8 cellular contexts compared by ENCODE assay signal in genomic region chr17:42683407-42684031, GRCh38. TPM values are rescaled to one million over a fixed set of nuclear protein-coding genes. Genes with fewer than 3 reads are reported as not detected.
A peak's percentile ranks its signal among the peaks of the same experiment; 100 is the strongest.
DNase-seq lines count a peak whose midpoint lies in the region; ATAC-seq and TF ChIP-seq lines count a peak whose summit lies in the region.

No MANE protein-coding gene starts in this region.

- no peak for TF ChIP-seq EP300 in esophagus muscularis mucosa (IDR thresholded peaks at IDR 0.05)

- peak overlapping the region; percentile 75 to 89 (median 82) for H3K4me3 Mint-ChIP-seq in CD4-positive, alpha-beta memory T cell
- H3K4me3 Mint-ChIP-seq in neural progenitor cell, result peak overlapping the region; percentile 90

- H2AFZ ChIP-seq in neural progenitor cell (replicated peaks), result peak overlapping the region; percentile 75

- no peaks in the 10 kb centered on the region for H3K36me3 ChIP-seq in CD4-positive, alpha-beta memory T cell (ENCODE audit: insufficient read depth, low read length)
- H3K36me3 ChIP-seq in esophagus muscularis mucosa, result peaks cover 3 to 41% (median 20%) of the 10 kb centered on the region in 4 donors
- H3K36me3 ChIP-seq in neural progenitor cell, result no peaks in the 10 kb centered on the region

- H3K36me3 Mint-ChIP-seq in CD4-positive, alpha-beta memory T cell, result peaks cover 0 to 2% of the 10 kb centered on the region in 2 donors
- H3K36me3 Mint-ChIP-seq in neural progenitor cell, result peaks cover 16% of the 10 kb centered on the region

- H3K27ac ChIP-seq in CD4-positive, alpha-beta memory T cell (ENCODE audit: low read depth, low read length), result no peak overlapping the region
- H3K27ac ChIP-seq in esophagus muscularis mucosa (replicated peaks in 1 of 4), result peak overlapping the region; percentile 66 to 99 (median 98)
- H3K27ac ChIP-seq in neural progenitor cell, result no peak overlapping the region

- peaks cover 48% of the 10 kb centered on the region for H3K4me1 ChIP-seq in CD4-positive, alpha-beta memory T cell (ENCODE audit: insufficient read depth, low read length)
- H3K4me1 ChIP-seq in esophagus muscularis mucosa (peaks cover 57 to 66% (median 65%) of the 10 kb centered on the region in 4 donors), neural progenitor cell (peaks cover 24% of the 10 kb centered on the region)

- peak overlapping the region in 5 of 7 donors; percentile 8 to 86 (median 48) for H3K27ac Mint-ChIP-seq in CD4-positive, alpha-beta memory T cell
- no peak overlapping the region for H3K27ac Mint-ChIP-seq in neural progenitor cell

- CTCF ChIA-PET in CD4-positive, alpha-beta memory T cell (lab: Charles Lee; ENCODE audit: partially characterized antibody), result interaction anchor here (0.7 to 3.2 kb wide), 4 partner anchors 27 to 105 kb away, joined by 3 to 12 read pairs (median 4); partner anchors contain the start of gene PSMC3IP

- peaks cover 7% of the 10 kb centered on the region for H4K20me1 ChIP-seq in neural progenitor cell (ENCODE audit: low read depth)

- no peak overlapping the region for H3K9ac ChIP-seq in neural progenitor cell

- DNase-seq in CD4-positive, alpha-beta memory T cell, result no peak
- DNase-seq in NCI-H526 treated with DMSO at 0.1 percent for 48 hours (lab: John Stamatoyannopoulos, UW), result peak; percentile 8
- no peak for DNase-seq in esophagus muscularis mucosa (ENCODE audit: extremely low spot score)
- DNase-seq in neural progenitor cell (ENCODE audit: low spot score), result peak; percentile 58
- no peak for DNase-seq in NCI-H1436 (lab: John Stamatoyannopoulos, UW)
- DNase-seq in NCI-H226, result no peak
- DNase-seq in NCI-H1930 (lab: John Stamatoyannopoulos, UW), result no peak

- intact Hi-C loops in CD4-positive, alpha-beta memory T cell (cut with micrococcal nuclease), result no loop called here
- intact Hi-C loops in esophagus muscularis mucosa (cut with DNase I), result no loop called here

- TF ChIP-seq CTCF in esophagus muscularis mucosa (IDR thresholded peaks at IDR 0.05) (no peak), neural progenitor cell (IDR thresholded peaks at IDR 0.05) (no peak)

- WGBS in esophagus muscularis mucosa, result 26% methylated on average over 24 of the region's 25 CpGs

- no peaks in the 10 kb centered on the region for H3K9me3 Mint-ChIP-seq in CD4-positive, alpha-beta memory T cell
- no peaks in the 10 kb centered on the region for H3K9me3 Mint-ChIP-seq in neural progenitor cell

- H3K79me2 ChIP-seq in neural progenitor cell (ENCODE audit: low read depth), result no peaks in the 10 kb centered on the region

- no peak overlapping the region for H3K4me3 ChIP-seq in CD4-positive, alpha-beta memory T cell (ENCODE audit: low read length in 2 of 2)
- H3K4me3 ChIP-seq in esophagus muscularis mucosa (peak overlapping the region; percentile 53 to 66 (median 55)), neural progenitor cell (peak overlapping the region; percentile 68)

- ATAC-seq in HG03280 (IDR thresholded peaks at IDR 0.05; ENCODE audit: unreplicated experiment), result no peak

- peaks cover 15 to 25% of the 10 kb centered on the region in 2 donors for H3K27me3 Mint-ChIP-seq in CD4-positive, alpha-beta memory T cell
- H3K27me3 Mint-ChIP-seq in neural progenitor cell (ENCODE audit: insufficient read depth, low read depth), result peaks cover 5% of the 10 kb centered on the region

- peaks cover 27 to 54% (median 41%) of the 10 kb centered on the region in 4 donors for H3K4me1 Mint-ChIP-seq in CD4-positive, alpha-beta memory T cell
- peaks cover 40% of the 10 kb centered on the region for H3K4me1 Mint-ChIP-seq in neural progenitor cell

- POLR2A ChIA-PET in CD4-positive, alpha-beta memory T cell (lab: Charles Lee; ENCODE audit: partially characterized antibody), result interaction anchor here (0.9 to 1.6 kb wide), 6 partner anchors 23 to 141 kb away, joined by 3 to 6 read pairs (median 4); partner anchors contain the start of genes BECN1, PSMC3IP, RETREG3 and TUBG1

- H3F3A ChIP-seq in neural progenitor cell (ENCODE audit: low read depth), result peaks cover 54% of the 10 kb centered on the region

- H3K4me2 ChIP-seq in neural progenitor cell, result peak overlapping the region; percentile 83

- H3K9me3 ChIP-seq in CD4-positive, alpha-beta memory T cell (ENCODE audit: control insufficient read depth in 1 of 2, low read length in 2 of 2), result no peaks in the 10 kb centered on the region
- H3K9me3 ChIP-seq in esophagus muscularis mucosa (no peaks in the 10 kb centered on the region), neural progenitor cell (ENCODE audit: low read depth) (no peaks in the 10 kb centered on the region)

- no peak for TF ChIP-seq POLR2A in esophagus muscularis mucosa (IDR thresholded peaks at IDR 0.05; ENCODE audit: low read depth)

- H3K27me3 ChIP-seq in CD4-positive, alpha-beta memory T cell (ENCODE audit: insufficient read depth, low read length), result peaks cover 12% of the 10 kb centered on the region
- no peaks in the 10 kb centered on the region for H3K27me3 ChIP-seq in esophagus muscularis mucosa
- H3K27me3 ChIP-seq in neural progenitor cell, result peaks cover 17% of the 10 kb centered on the region

RNA-seq across cellular contexts. Expression of gene CNTNAP1, which starts 1.2 kb away (rescaled TPM):
- 1 to 10 TPM; 2.5 to 3.0 TPM for total RNA-seq in CD4-positive, alpha-beta memory T cell
- polyA plus RNA-seq in CD4-positive, alpha-beta memory T cell, result 1 to 10 TPM in 1 of 2 donors, not detected in 1; 1.2 TPM
- total RNA-seq in esophagus muscularis mucosa, result 10 to 100 TPM in 1 of 4 donors, 1 to 10 TPM in 3; 4.7 to 13.2 (median 6.2) TPM
- total RNA-seq in neural progenitor cell (ENCODE audit: low replicate concordance), result 15.1 and 29.7 TPM in 2 replicates

RNA-seq across cellular contexts. Expression of gene CCR10, which starts 1.9 kb away (rescaled TPM):
- under 1 TPM; 0.53 to 0.81 TPM for total RNA-seq in CD4-positive, alpha-beta memory T cell
- 10 to 100 TPM in 1 of 2 donors, 1 to 10 TPM in 1; 9.1 to 10.7 TPM for polyA plus RNA-seq in CD4-positive, alpha-beta memory T cell
- 1 to 10 TPM; 2.9 to 8.4 (median 3.7) TPM for total RNA-seq in esophagus muscularis mucosa
- 1.6 TPM in 1 of 2 replicates, not detected in the other for total RNA-seq in neural progenitor cell (ENCODE audit: low replicate concordance)

RNA-seq across cellular contexts. Expression of gene PLEKHH3, which starts 6.7 kb away (rescaled TPM):
- under 1 TPM; 0.15 to 0.22 TPM for total RNA-seq in CD4-positive, alpha-beta memory T cell
- under 1 TPM; 0.16 to 0.32 TPM for polyA plus RNA-seq in CD4-positive, alpha-beta memory T cell
- total RNA-seq in esophagus muscularis mucosa (10 to 100 TPM; 20.3 to 41.2 (median 27.3) TPM), neural progenitor cell (ENCODE audit: low replicate concordance) (3.4 and 22.8 TPM in 2 replicates)

RNA-seq across cellular contexts. Expression of gene TUBG2, which starts 24.4 kb away (rescaled TPM):
- 10 to 100 TPM; 18.1 to 19.1 TPM for total RNA-seq in CD4-positive, alpha-beta memory T cell
- 1 to 10 TPM; 3.0 to 5.0 TPM for polyA plus RNA-seq in CD4-positive, alpha-beta memory T cell
- total RNA-seq in esophagus muscularis mucosa (10 to 100 TPM; 25.3 to 40.2 (median 38.1) TPM), neural progenitor cell (ENCODE audit: low replicate concordance) (12.8 and 19.6 TPM in 2 replicates)

Comparison
In these comparisons a context has a peak if more than half of its experiments do, and no peak if none do; other contexts are left out.
1. DNase-seq: peak in NCI-H526 treated with DMSO at 0.1 percent for 48 hours (single experiment) and neural progenitor cell (single experiment); none in CD4-positive, alpha-beta memory T cell (0 of 5), esophagus muscularis mucosa (single experiment), NCI-H1436 (single experiment), NCI-H226 (single experiment) and NCI-H1930 (0 of 2).
2. H3K27ac ChIP-seq: peak in esophagus muscularis mucosa (4 of 4); none in CD4-positive, alpha-beta memory T cell (single experiment) and neural progenitor cell (single experiment).
3. H3K4me3 ChIP-seq: peak in esophagus muscularis mucosa (4 of 4) and neural progenitor cell (single experiment); none in CD4-positive, alpha-beta memory T cell (0 of 2).